28 cellular contexts compared by ENCODE assay signal in the genomic region with DNA sequence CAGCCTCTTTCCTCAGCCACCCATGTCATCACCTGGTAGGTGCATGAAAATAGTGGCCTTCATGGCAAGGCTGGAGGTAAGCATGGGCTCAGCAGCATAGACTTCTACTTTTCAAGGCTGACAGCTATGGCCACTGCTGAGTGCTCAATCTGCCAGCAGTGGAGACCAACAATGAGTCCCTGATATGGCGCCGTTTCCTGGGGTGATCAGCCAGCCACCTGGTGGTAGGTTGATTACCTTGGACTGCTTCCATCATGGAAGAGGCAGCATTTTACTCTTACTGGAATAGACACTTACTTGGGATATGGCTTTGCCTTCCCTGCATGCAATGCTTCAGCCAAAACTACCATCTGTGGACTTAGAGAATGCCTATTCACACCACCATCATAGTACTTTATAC. TPM values are rescaled to one million over a fixed set of nuclear protein-coding genes. Genes with fewer than 3 reads are reported as not detected.
"Had no signal": no experiment of that assay in that cellular context is flagged by ENCODE, and none has a peak within 500 bp of the region (broad histone marks: within the 10 kb centered on the region; RNA-seq: fewer than 3 reads in every experiment).

No MANE protein-coding gene starts in this region.

- H3K4me1 Mint-ChIP-seq: activated naive CD8-positive, alpha-beta T cell treated with anti-CD3 and anti-CD28 coated beads for 36 hours; naive thymus-derived CD4-positive, alpha-beta T cell; stimulated activated memory B cell treated with anti-CD40 and anti-IgM and Interleukin-4, amounts not matched to agents 10 μg/mL and 1 μg/mL and 100 μg/mL, for 72 hours; stimulated activated naive CD8-positive, alpha-beta T cell treated with anti-CD3 and anti-CD28 coated beads, Interleukin-15, amount 100 ng/mL, for 72 hours had no signal

- H3K4me1 ChIP-seq: adrenal gland, ascending aorta, parathyroid adenoma, psoas muscle, sigmoid colon, upper lobe of left lung, vagina had no signal

- DNase-seq: activated CD4-positive, alpha-beta T cell treated with anti-CD3 and anti-CD28 coated beads for 4 hours; activated CD4-positive, alpha-beta T cell treated with anti-CD3 and anti-CD28 coated beads, Interleukin-2, amount 50 U/mL, for 4 hours; activated CD4-positive, CD25-positive, alpha-beta regulatory T cell; activated CD8-positive, alpha-beta memory T cell treated with anti-CD3 and anti-CD28 coated beads for 24 hours; activated effector memory CD4-positive, alpha-beta T cell treated with anti-CD3 and anti-CD28 coated beads, Interleukin-2, amount 50 U/mL, for 16 hours; activated naive CD4-positive, alpha-beta T cell treated with anti-CD3 and anti-CD28 coated beads for 36 hours; activated naive CD8-positive, alpha-beta T cell treated with anti-CD3 and anti-CD28 coated beads for 36 hours; adrenal gland; brain microvascular endothelial cell; foreskin fibroblast; head of caudate nucleus; hypothalamus; midbrain; naive thymus-derived CD4-positive, alpha-beta T cell; psoas muscle; sigmoid colon; small intestine; stimulated activated CD4-positive, alpha-beta T cell treated with anti-CD3 and anti-CD28 coated beads, Interleukin-4, amount 100 ng/mL, for 4 hours; stimulated activated CD8-positive, alpha-beta memory T cell treated with anti-CD3 and anti-CD28 coated beads, Interleukin-4, amount 100 ng/mL, for 48 hours; stimulated activated naive CD8-positive, alpha-beta T cell treated with anti-CD3 and anti-CD28 coated beads, Interleukin-15, amount 100 ng/mL, for 72 hours; substantia nigra; upper lobe of left lung had no signal

- H3K36me3 ChIP-seq: adrenal gland, ascending aorta, brain microvascular endothelial cell, sigmoid colon, upper lobe of left lung, vagina had no signal

- H3K9me3 Mint-ChIP-seq: activated naive CD4-positive, alpha-beta T cell treated with anti-CD3 and anti-CD28 coated beads for 36 hours; activated naive CD8-positive, alpha-beta T cell treated with anti-CD3 and anti-CD28 coated beads for 36 hours; activated T-helper 1 cell treated with anti-CD3 and anti-CD28 coated beads, Interleukin-12 subunit alpha, Interleukin-12 subunit beta, Interleukin-2, Interleukin-4 antibody, amounts not matched to agents 30 ng/mL and 10 ng/mL and 1 ng/mL, durations not matched to agents 14 hours and 24 hours and 36 hours; naive thymus-derived CD4-positive, alpha-beta T cell; stimulated activated memory B cell treated with anti-CD40 and anti-IgM and Interleukin-4, amounts not matched to agents 10 μg/mL and 1 μg/mL and 100 μg/mL, for 72 hours; stimulated activated naive CD8-positive, alpha-beta T cell treated with anti-CD3 and anti-CD28 coated beads, Interleukin-15, amount 100 ng/mL, for 72 hours had no signal

- H2AFZ ChIP-seq: parathyroid adenoma had no signal

- H3K79me2 ChIP-seq: parathyroid adenoma had no signal

- H3K27me3 ChIP-seq: ascending aorta, brain microvascular endothelial cell, sigmoid colon, upper lobe of left lung, vagina had no signal

- H3K27me3 Mint-ChIP-seq: activated naive CD8-positive, alpha-beta T cell treated with anti-CD3 and anti-CD28 coated beads for 36 hours; stimulated activated naive CD8-positive, alpha-beta T cell treated with anti-CD3 and anti-CD28 coated beads, Interleukin-15, amount 100 ng/mL, for 72 hours had no signal

- H3K27ac ChIP-seq: adrenal gland, ascending aorta, brain microvascular endothelial cell, parathyroid adenoma, psoas muscle, sigmoid colon, upper lobe of left lung, vagina had no signal

- H3K36me3 Mint-ChIP-seq: activated naive CD8-positive, alpha-beta T cell treated with anti-CD3 and anti-CD28 coated beads for 36 hours; naive thymus-derived CD4-positive, alpha-beta T cell; stimulated activated memory B cell treated with anti-CD40 and anti-IgM and Interleukin-4, amounts not matched to agents 10 μg/mL and 1 μg/mL and 100 μg/mL, for 72 hours had no signal

- H3K4me3 Mint-ChIP-seq: activated naive CD4-positive, alpha-beta T cell treated with anti-CD3 and anti-CD28 coated beads for 36 hours; activated naive CD8-positive, alpha-beta T cell treated with anti-CD3 and anti-CD28 coated beads for 36 hours; activated T-helper 1 cell treated with anti-CD3 and anti-CD28 coated beads, Interleukin-12 subunit alpha, Interleukin-12 subunit beta, Interleukin-2, Interleukin-4 antibody, amounts not matched to agents 30 ng/mL and 10 ng/mL and 1 ng/mL, durations not matched to agents 14 hours and 24 hours and 36 hours; naive thymus-derived CD4-positive, alpha-beta T cell; stimulated activated memory B cell treated with anti-CD40 and anti-IgM and Interleukin-4, amounts not matched to agents 10 μg/mL and 1 μg/mL and 100 μg/mL, for 72 hours; stimulated activated naive CD8-positive, alpha-beta T cell treated with anti-CD3 and anti-CD28 coated beads, Interleukin-15, amount 100 ng/mL, for 72 hours had no signal

- H3K9me3 ChIP-seq: adrenal gland, ascending aorta, psoas muscle, sigmoid colon, upper lobe of left lung, vagina had no signal

- H3K9ac ChIP-seq: parathyroid adenoma had no signal

- ATAC-seq: esophagus mucosa; naive thymus-derived CD4-positive, alpha-beta T cell; psoas muscle; stimulated activated memory B cell treated with anti-CD40 and anti-IgM and Interleukin-4, amounts not matched to agents 10 μg/mL and 1 μg/mL and 100 μg/mL, for 72 hours; stimulated activated naive CD8-positive, alpha-beta T cell treated with anti-CD3 and anti-CD28 coated beads, Interleukin-15, amount 100 ng/mL, for 72 hours had no signal

- H3K4me3 ChIP-seq: adrenal gland, ascending aorta, psoas muscle, sigmoid colon, upper lobe of left lung, vagina had no signal

- H3K27ac Mint-ChIP-seq: activated naive CD4-positive, alpha-beta T cell treated with anti-CD3 and anti-CD28 coated beads for 36 hours; activated naive CD8-positive, alpha-beta T cell treated with anti-CD3 and anti-CD28 coated beads for 36 hours; activated T-helper 1 cell treated with anti-CD3 and anti-CD28 coated beads, Interleukin-12 subunit alpha, Interleukin-12 subunit beta, Interleukin-2, Interleukin-4 antibody, amounts not matched to agents 30 ng/mL and 10 ng/mL and 1 ng/mL, durations not matched to agents 14 hours and 24 hours and 36 hours; naive thymus-derived CD4-positive, alpha-beta T cell; stimulated activated memory B cell treated with anti-CD40 and anti-IgM and Interleukin-4, amounts not matched to agents 10 μg/mL and 1 μg/mL and 100 μg/mL, for 72 hours; stimulated activated naive CD8-positive, alpha-beta T cell treated with anti-CD3 and anti-CD28 coated beads, Interleukin-15, amount 100 ng/mL, for 72 hours had no signal

RNA-seq across cellular contexts. Expression of a gene that starts 39.5 kb away (rescaled TPM):
- total RNA-seq: esophagus mucosa had no signal
